Comparison of ENCODE assay signal across 8 cellular contexts in the genomic region with DNA sequence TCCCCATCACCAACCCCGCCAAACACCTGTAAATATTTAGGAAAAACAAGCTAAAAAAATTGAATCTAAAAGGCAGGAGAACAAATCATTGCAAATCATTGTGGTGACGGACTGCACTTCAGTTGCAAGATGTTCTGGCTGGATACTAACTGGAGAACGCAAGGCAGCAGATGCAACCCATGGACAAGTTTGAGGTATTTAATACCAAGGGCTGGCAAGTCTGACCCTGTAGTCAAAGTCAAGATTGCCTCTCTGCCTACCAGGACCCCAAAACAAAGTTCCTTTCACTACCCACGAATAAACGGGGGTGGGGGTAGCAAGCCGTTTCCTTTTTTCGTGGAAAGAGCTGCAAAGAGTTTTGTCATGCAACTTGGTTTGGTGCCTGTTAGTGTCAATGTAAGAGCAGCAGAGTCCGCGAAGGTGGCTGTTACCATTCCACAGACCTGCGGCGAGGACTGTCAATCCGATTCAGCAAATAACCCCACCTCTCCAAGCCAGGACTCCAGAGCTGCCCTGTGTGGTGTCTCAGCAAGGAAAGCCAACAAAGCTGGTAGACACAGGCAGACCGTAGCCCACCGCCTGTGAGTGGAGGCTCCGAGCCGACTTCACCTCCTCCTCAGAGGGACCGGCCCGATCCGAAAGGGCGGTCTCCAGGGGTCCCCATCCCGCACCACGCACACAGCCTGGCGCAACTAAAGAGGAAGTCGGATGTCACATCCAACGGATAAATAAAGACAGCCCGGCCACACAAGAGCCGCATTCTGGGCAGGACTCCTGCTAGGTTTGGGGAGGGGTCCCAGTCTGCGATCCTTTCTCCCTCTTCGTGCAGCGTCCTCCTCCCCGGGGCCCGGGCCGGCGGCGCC. TPM values are rescaled to one million over a fixed set of nuclear protein-coding genes. Genes with fewer than 3 reads are reported as not detected.
A peak's percentile ranks its signal among the peaks of the same experiment; 100 is the strongest.
DNase-seq lines count a peak whose midpoint lies in the region; ATAC-seq and TF ChIP-seq lines count a peak whose summit lies in the region.

No MANE protein-coding gene starts in this region.

- TF ChIP-seq POLR2A in gastrocnemius medialis (IDR thresholded peaks at IDR 0.05), result no peak

- H3K4me1 ChIP-seq in HAP-1, result peaks cover 3% of the 10 kb centered on the region; the same call in 1 of the 2 replicates
- peaks cover 11% of the 10 kb centered on the region; the same call in 1 of the 2 replicates for H3K4me1 ChIP-seq in PC-9 (replicated peaks; ENCODE audit: insufficient read depth)
- H3K4me1 ChIP-seq in ascending aorta, result peaks cover 5 to 42% of the 10 kb centered on the region in 2 donors
- H3K4me1 ChIP-seq in iPS DF 6.9 (ENCODE audit: control insufficient read depth, insufficient read depth, low read length), result peaks cover 2% of the 10 kb centered on the region; the same call in 1 of the 2 replicates
- peaks cover 29 to 31% of the 10 kb centered on the region in 2 donors for H3K4me1 ChIP-seq in gastrocnemius medialis

- ATAC-seq in gastrocnemius medialis, result no peak
- no peak for ATAC-seq in GM21515 (IDR thresholded peaks at IDR 0.05; ENCODE audit: unreplicated experiment)
- ATAC-seq in GM18873 (IDR thresholded peaks at IDR 0.05; ENCODE audit: low FRiP score, unreplicated experiment), result no peak

- no peak for TF ChIP-seq CTCF in CD14-positive monocyte (IDR thresholded peaks at IDR 0.05)
- no peak for TF ChIP-seq CTCF in PC-9 (conservative IDR thresholded peaks at IDR 0.05)
- no peak for TF ChIP-seq CTCF in ascending aorta (IDR thresholded peaks at IDR 0.05)
- TF ChIP-seq CTCF in gastrocnemius medialis (IDR thresholded peaks at IDR 0.05 in 4 of 5, conservative IDR thresholded peaks at IDR 0.05 in 1 of 5), result no peak

- DNase-seq in CD14-positive monocyte (ENCODE audit: low spot score) (peak; percentile 55), HAP-1 (ENCODE audit: low spot score in 2 of 2) (peak in 1 of 2 experiments; percentile 25), PC-9 (no peak), ascending aorta (ENCODE audit: low spot score in 2 of 2) (peak in 1 of 2 donors; percentile 69), iPS DF 6.9 (ENCODE audit: low read depth, low spot score) (no peak), gastrocnemius medialis (peak in 1 of 2 donors; percentile 14)

- peaks cover 9% of the 10 kb centered on the region; the same call in 1 of the 2 replicates for H3F3A ChIP-seq in PC-9 (ENCODE audit: insufficient read depth, low read depth)

- H3K4me3 Mint-ChIP-seq in CD14-positive monocyte, result peak overlapping the region; percentile 93 to 97

- H3K36me3 ChIP-seq in HAP-1 (replicated peaks) (no peaks in the 10 kb centered on the region), PC-9 (ENCODE audit: low read depth) (no peaks in the 10 kb centered on the region), ascending aorta (no peaks in the 10 kb centered on the region), iPS DF 6.9 (ENCODE audit: control insufficient read depth, insufficient read depth, low read length) (no peaks in the 10 kb centered on the region), gastrocnemius medialis (no peaks in the 10 kb centered on the region)

- peaks cover 0 to 4% (median 0%) of the 10 kb centered on the region in 3 donors for H3K27me3 Mint-ChIP-seq in CD14-positive monocyte (ENCODE audit: low read depth in 3 of 3)

- WGBS in iPS DF 6.9 (ENCODE audit: insufficient coverage, insufficient read length), result no CpG with 5 or more reads among the region's 35 CpGs

- H3K27me3 ChIP-seq in HAP-1 (ENCODE audit: low read depth), result peaks cover 32% of the 10 kb centered on the region
- H3K27me3 ChIP-seq in PC-9 (ENCODE audit: insufficient read depth, low read depth), result no peaks in the 10 kb centered on the region
- no peaks in the 10 kb centered on the region for H3K27me3 ChIP-seq in ascending aorta
- peaks cover 11% of the 10 kb centered on the region; the same call in 1 of the 2 replicates for H3K27me3 ChIP-seq in iPS DF 6.9 (ENCODE audit: control insufficient read depth, insufficient read depth, low read length)
- H3K27me3 ChIP-seq in gastrocnemius medialis, result no peaks in the 10 kb centered on the region

- no peaks in the 10 kb centered on the region for H3K36me3 Mint-ChIP-seq in CD14-positive monocyte

- POLR2A ChIA-PET in PC-9 (lab: Charles Lee; ENCODE audit: unreplicated experiment), result no interaction called here

- peaks cover 58% of the 10 kb centered on the region for H3K4me1 Mint-ChIP-seq in CD14-positive monocyte

- peak overlapping the region; percentile 35 for H3K4me3 ChIP-seq in HAP-1
- H3K4me3 ChIP-seq in PC-9, result peak overlapping the region; percentile 34; the same call in 1 of the 2 replicates
- H3K4me3 ChIP-seq in ascending aorta, result peak overlapping the region; percentile 77 to 89
- peak overlapping the region; percentile 83; the same call in 1 of the 2 replicates for H3K4me3 ChIP-seq in iPS DF 6.9 (ENCODE audit: low read length)
- peak overlapping the region; percentile 58 to 85 (median 70) for H3K4me3 ChIP-seq in gastrocnemius medialis

- in situ Hi-C loops in HAP-1 (cut with MboI; ENCODE audit: low sequenced_read_pairs), result no loop called here
- in situ Hi-C loops in gastrocnemius medialis (cut with MboI; ENCODE audit: low sequenced_read_pairs in 4 of 4), result loop anchor here (5.0 to 25.0 kb wide), 5 partner anchors 115 to 297 kb away; no protein-coding TSS in a partner anchor

- H3K9me3 ChIP-seq in HAP-1 (no peaks in the 10 kb centered on the region), PC-9 (ENCODE audit: insufficient read depth, low read depth) (no peaks in the 10 kb centered on the region), ascending aorta (no peaks in the 10 kb centered on the region), iPS DF 6.9 (ENCODE audit: control insufficient read depth, insufficient read depth, low read length) (no peaks in the 10 kb centered on the region), gastrocnemius medialis (no peaks in the 10 kb centered on the region)

- H3K4me2 ChIP-seq in PC-9, result peak overlapping the region; percentile 52; the same call in 1 of the 2 replicates

- CTCF ChIA-PET in PC-9 (lab: Charles Lee), result interaction anchor here (0.7 kb wide), 1 partner anchor 1945 kb away, joined by 3 read pairs; no protein-coding TSS in a partner anchor

- H3K27ac ChIP-seq in PC-9 (no peak overlapping the region), ascending aorta (peak overlapping the region; percentile 83 to 86), iPS DF 6.9 (ENCODE audit: low read length) (no peak overlapping the region), gastrocnemius medialis (peak overlapping the region; percentile 56 to 66 (median 60))

- no TSS peak for BruUV-seq in PC-9 (replicated peaks; lab: Mats Ljungman, UMichigan)

- peak overlapping the region; percentile 91 to 98 (median 96) for H3K27ac Mint-ChIP-seq in CD14-positive monocyte

- H3K9me2 ChIP-seq in PC-9 (ENCODE audit: insufficient read depth), result no peaks in the 10 kb centered on the region

- intact Hi-C loops in CD14-positive monocyte (cut with micrococcal nuclease) (loop anchor here (5.0 to 10.0 kb wide), 5 partner anchors 52 to 195 kb away; no protein-coding TSS in a partner anchor), PC-9 (cut with micrococcal nuclease; ENCODE audit: unreplicated experiment) (loop anchor here (1.0 to 10.0 kb wide), 2 partner anchors 65 to 118 kb away; no protein-coding TSS in a partner anchor), ascending aorta (cut with DNase I) (loop anchor here (1.0 to 5.0 kb wide), 6 partner anchors 68 to 383 kb away; a partner anchor contains a TSS), gastrocnemius medialis (cut with DNase I; ENCODE audit: low total_unique reads) (loop anchor here (1.0 to 5.0 kb wide), 5 partner anchors 36 to 297 kb away; no protein-coding TSS in a partner anchor)

- no peaks in the 10 kb centered on the region for H3K9me3 Mint-ChIP-seq in CD14-positive monocyte

- no peaks in the 10 kb centered on the region for H4K20me1 ChIP-seq in PC-9 (ENCODE audit: insufficient read depth)

- H3K79me2 ChIP-seq in PC-9 (ENCODE audit: low read depth), result no peaks in the 10 kb centered on the region

- H2AFZ ChIP-seq in PC-9, result no peak overlapping the region

RNA-seq across cellular contexts. Expression of a gene that starts 1.0 kb away (rescaled TPM):
- 10 to 100 TPM; 64.9 to 91.9 TPM for polyA plus RNA-seq in CD14-positive monocyte
- total RNA-seq in PC-9 (2021), result 1.7 and 3.4 TPM in 2 replicates
- total RNA-seq in ascending aorta, result 66.3 TPM
- 1 to 10 TPM; 1.8 to 6.3 (median 3.0) TPM for total RNA-seq in gastrocnemius medialis

Comparison
In these comparisons a context has a peak if more than half of its experiments do, and no peak if none do; other contexts are left out.
1. H3K27ac ChIP-seq: peak in ascending aorta (2 of 2) and gastrocnemius medialis (4 of 4); none in PC-9 (single experiment) and iPS DF 6.9 (single experiment).
2. Peak in every context shown above with its lines, with median percentiles within 50 percentile points of each other: H3K4me3 ChIP-seq.